Comparison of ENCODE assay signal across 1 cellular context in genomic region chr1:109891930-109892329, GRCh38.
TF ChIP-seq lines count a peak whose summit lies in the region.

No MANE protein-coding gene starts in this region.

TF ChIP-seq in HepG2, 621 proteins besides CTCF, POLR2A, EP300 and RAD21 (continued from another document):
- peak; percentile 32 for TF ChIP-seq ARID5B (CRISPR knock-in tag; IDR thresholded peaks at IDR 0.05)
- TF ChIP-seq HMGA1 (CRISPR knock-in tag; conservative IDR thresholded peaks at IDR 0.05), result no peak
- TF ChIP-seq GABPA (IDR thresholded peaks at IDR 0.05; ENCODE audit: low read depth, low read length), result no peak
- TF ChIP-seq GABPA (CRISPR knock-in tag; IDR thresholded peaks at IDR 0.05; ENCODE audit: low read depth), result peak; percentile 62
- TF ChIP-seq ZSCAN9 (CRISPR knock-in tag; IDR thresholded peaks at IDR 0.05; ENCODE audit: borderline replicate concordance), result no peak
- no peak for TF ChIP-seq ZNF17 (CRISPR knock-in tag; IDR thresholded peaks at IDR 0.05)
- TF ChIP-seq ZBED4 (CRISPR knock-in tag; IDR thresholded peaks at IDR 0.05; ENCODE audit: borderline replicate concordance), result no peak
- peak; percentile 55 for TF ChIP-seq ZNF687 (CRISPR knock-in tag; IDR thresholded peaks at IDR 0.05)
- no peak for TF ChIP-seq ZNF891 (CRISPR knock-in tag; IDR thresholded peaks at IDR 0.05)
- no peak for TF ChIP-seq FOXC1 (CRISPR knock-in tag; IDR thresholded peaks at IDR 0.05; ENCODE audit: borderline replicate concordance)
- no peak for TF ChIP-seq ZNF788 (CRISPR knock-in tag; IDR thresholded peaks at IDR 0.05; ENCODE audit: borderline replicate concordance)
- TF ChIP-seq XRCC5 (optimal IDR thresholded peaks at IDR 0.05; ENCODE audit: low read length), result no peak
- peak; percentile 37; the same call in 1 of the 2 replicates for TF ChIP-seq SAP130 (CRISPR knock-in tag; IDR thresholded peaks at IDR 0.05; ENCODE audit: low read depth)
- 0 out of 2 replicates have a peak, but pooled peaks have one; percentile 24 for TF ChIP-seq HDAC1 (CRISPR knock-in tag; IDR thresholded peaks at IDR 0.05)
- no peak for TF ChIP-seq ZFP62 (CRISPR knock-in tag; IDR thresholded peaks at IDR 0.05)
- 0 out of 2 replicates have a peak, but pooled peaks have one; percentile 31 for TF ChIP-seq TFE3 (CRISPR knock-in tag; IDR thresholded peaks at IDR 0.05)
- TF ChIP-seq SKI (IDR thresholded peaks at IDR 0.05; ENCODE audit: partially characterized antibody), result peak; percentile 81
- TF ChIP-seq ZNF10 (CRISPR knock-in tag; IDR thresholded peaks at IDR 0.05; ENCODE audit: borderline replicate concordance, low read depth), result no peak
- TF ChIP-seq MLLT10 (CRISPR knock-in tag; IDR thresholded peaks at IDR 0.05), result no peak
- TF ChIP-seq ETV5 (CRISPR knock-in tag; IDR thresholded peaks at IDR 0.05; ENCODE audit: borderline replicate concordance), result peak; percentile 32; the same call in 1 of the 2 replicates
- TF ChIP-seq HNRNPH1 (optimal IDR thresholded peaks at IDR 0.05; ENCODE audit: low read depth, low read length), result no peak
- no peak for TF ChIP-seq KDM2A (CRISPR knock-in tag; IDR thresholded peaks at IDR 0.05; ENCODE audit: borderline replicate concordance, low read depth)
- TF ChIP-seq GABPB1 (CRISPR knock-in tag; IDR thresholded peaks at IDR 0.05), result 0 out of 2 replicates have a peak, but pooled peaks have one; percentile 26
- peak; percentile 62 for TF ChIP-seq ELF1 (CRISPR knock-in tag; IDR thresholded peaks at IDR 0.05)
- no peak for TF ChIP-seq DMAP1 (CRISPR knock-in tag; IDR thresholded peaks at IDR 0.05)
- peak; percentile 31; the same call in 1 of the 2 replicates for TF ChIP-seq MED1 (CRISPR knock-in tag; IDR thresholded peaks at IDR 0.05)
- TF ChIP-seq NFKB2 (CRISPR knock-in tag; IDR thresholded peaks at IDR 0.05; ENCODE audit: borderline replicate concordance), result no peak
- peak; percentile 75 for TF ChIP-seq ELF3 (CRISPR knock-in tag; IDR thresholded peaks at IDR 0.05)
TF ChIP-seq in HepG2: peak in this region for 15.
